ENCODE assay signal across 8 cellular contexts in genomic region chr4:3389186-3389878, GRCh38. TPM values are rescaled to one million over a fixed set of nuclear protein-coding genes. Genes with fewer than 3 reads are reported as not detected.
DNase-seq lines count a peak whose midpoint lies in the region; ATAC-seq and TF ChIP-seq lines count a peak whose summit lies in the region.

No MANE protein-coding gene starts in this region.

- DNase-seq in SJSA1 (ENCODE audit: low read depth in 1 of 2, low spot score in 2 of 2), result no peak
- DNase-seq in fibroblast of the aortic adventitia (ENCODE audit: low read depth), result no peak
- DNase-seq in prostate gland (ENCODE audit: low spot score), result no peak
- no peak for DNase-seq in NCI-H1694 treated with DMSO at 0.1 percent for 48 hours (lab: John Stamatoyannopoulos, UW)
- no peak for DNase-seq in activated CD8-positive, alpha-beta memory T cell treated with anti-CD3 and anti-CD28 coated beads for 24 hours

- H4K20me1 ChIP-seq in DOHH2 (ENCODE audit: control insufficient read depth, insufficient read depth, low read depth, low read length), result no peaks in the 10 kb centered on the region

- H3K27me3 ChIP-seq in DOHH2 (ENCODE audit: control insufficient read depth, low read length), result peaks cover 10% of the 10 kb centered on the region; the same call in 1 of the 2 replicates
- H3K27me3 ChIP-seq in SJSA1 (replicated peaks), result no peaks in the 10 kb centered on the region
- no peaks in the 10 kb centered on the region for H3K27me3 ChIP-seq in prostate gland (replicated peaks; ENCODE audit: insufficient read depth)

- peak overlapping the region; percentile 70 for H3K4me3 ChIP-seq in DOHH2 (ENCODE audit: low read length)
- H3K4me3 ChIP-seq in SJSA1, result peak overlapping the region; percentile 27
- peak overlapping the region; percentile 46 for H3K4me3 ChIP-seq in fibroblast of the aortic adventitia (ENCODE audit: low read depth, low read length)
- peak overlapping the region in 1 of 2 donors; percentile 23 for H3K4me3 ChIP-seq in prostate gland

- H3K79me2 ChIP-seq in DOHH2 (ENCODE audit: control insufficient read depth, low read length), result no peaks in the 10 kb centered on the region

- H3F3A ChIP-seq in DOHH2 (ENCODE audit: control insufficient read depth, insufficient read depth), result 0 out of 2 replicates have a peak, but pooled peaks cover 6% of the 10 kb centered on the region

- H3K9me3 ChIP-seq in DOHH2 (ENCODE audit: control insufficient read depth, insufficient read depth, low read length), result no peaks in the 10 kb centered on the region
- no peaks in the 10 kb centered on the region for H3K9me3 ChIP-seq in SJSA1 (replicated peaks)
- H3K9me3 ChIP-seq in prostate gland, result no peaks in the 10 kb centered on the region

- H3K4me2 ChIP-seq in DOHH2 (ENCODE audit: low read length), result peak overlapping the region; percentile 93

- 55% methylated on average over 24 of the region's 24 CpGs for WGBS in prostate gland

- H3K27ac ChIP-seq in DOHH2 (ENCODE audit: low read depth, low read length), result peak overlapping the region; percentile 62
- H3K27ac ChIP-seq in SJSA1, result peak overlapping the region; percentile 87
- H3K27ac ChIP-seq in prostate gland, result peak overlapping the region; percentile 87 to 90

- H3K9me2 ChIP-seq in DOHH2 (replicated peaks; ENCODE audit: control insufficient read depth, low read length), result no peaks in the 10 kb centered on the region

- no peak for TF ChIP-seq POLR2A in prostate gland (IDR thresholded peaks at IDR 0.05)

- H3K36me3 ChIP-seq in DOHH2 (ENCODE audit: control insufficient read depth, low read length), result no peaks in the 10 kb centered on the region
- peaks cover 19% of the 10 kb centered on the region for H3K36me3 ChIP-seq in SJSA1
- no peaks in the 10 kb centered on the region for H3K36me3 ChIP-seq in prostate gland

- ATAC-seq in HG03045 (IDR thresholded peaks at IDR 0.05; ENCODE audit: unreplicated experiment), result no peak
- no peak for ATAC-seq in GM19035 (IDR thresholded peaks at IDR 0.05; ENCODE audit: unreplicated experiment)

- peaks cover 28% of the 10 kb centered on the region for H3K4me1 ChIP-seq in DOHH2 (ENCODE audit: control insufficient read depth, low read length)
- peaks cover 79% of the 10 kb centered on the region for H3K4me1 ChIP-seq in SJSA1 (replicated peaks)
- H3K4me1 ChIP-seq in prostate gland (replicated peaks), result peaks cover 17% of the 10 kb centered on the region

- intact Hi-C loops in prostate gland (cut with DNase I), result no loop called here

- no peak for TF ChIP-seq CTCF in DOHH2 (IDR thresholded peaks at IDR 0.05; ENCODE audit: low read depth, low read length, poor library complexity, severe bottlenecking)
- no peak for TF ChIP-seq CTCF in fibroblast of the aortic adventitia (IDR thresholded peaks at IDR 0.05; ENCODE audit: insufficient read depth, low read length)
- TF ChIP-seq CTCF in prostate gland (IDR thresholded peaks at IDR 0.05), result no peak

RNA-seq across cellular contexts. Expression of gene HGFAC, which starts 52.4 kb away (rescaled TPM):
- total RNA-seq in SJSA1 (2014; rRNA removed; shearing (Covaris generic)), result 0.42 TPM in 1 of 2 replicates, not detected in the other
- total RNA-seq in fibroblast of the aortic adventitia (ENCODE audit: low replicate concordance), result not detected in 2 replicates
- 1 to 10 TPM in 1 of 2 donors, under 1 TPM in 1; 0.27 to 1.9 TPM for total RNA-seq in prostate gland
